Comparison of ENCODE assay signal across 8 cellular contexts in genomic region chr3:50154840-50155490, GRCh38. TPM values are rescaled to one million over a fixed set of nuclear protein-coding genes. Genes with fewer than 3 reads are reported as not detected.
A peak's percentile ranks its signal among the peaks of the same experiment; 100 is the strongest.
DNase-seq lines count a peak whose midpoint lies in the region; ATAC-seq and TF ChIP-seq lines count a peak whose summit lies in the region.

Gene SEMA3F (plus strand): TSS chr3:50155324. CDS start chr3:50159623, 4,299 bp downstream.

- peak; percentile 70 for ATAC-seq in GM18868 (IDR thresholded peaks at IDR 0.05; ENCODE audit: unreplicated experiment)
- ATAC-seq in HG03439 (IDR thresholded peaks at IDR 0.05; ENCODE audit: unreplicated experiment): peak; percentile 67
- ATAC-seq in left cardiac atrium: peak; percentile 89 to 91

- TF ChIP-seq CTCF in AG04450 (IDR thresholded peaks at IDR 0.05; ENCODE audit: low read depth, low read length): no peak
- no peak for TF ChIP-seq CTCF in vagina (IDR thresholded peaks at IDR 0.05)

- CTCF ChIA-PET in AG04450 (lab: Charles Lee): no interaction called here

- H3K27me3 ChIP-seq in AG04450 (ENCODE audit: control insufficient read depth, insufficient read depth, low read length): peaks cover 6% of the 10 kb centered on the region
- peaks cover 26% of the 10 kb centered on the region for H3K27me3 ChIP-seq in adipocyte (replicated peaks; ENCODE audit: control insufficient read depth, insufficient read depth, low read length)
- H3K27me3 ChIP-seq in vagina: no peaks in the 10 kb centered on the region

- no peak within 1 kb of the TSS for H3K27ac ChIP-seq in AG04450 (ENCODE audit: low read depth, low read length)
- no peak within 1 kb of the TSS for H3K27ac ChIP-seq in SK-N-MC
- peak within 1 kb of the TSS; percentile 86 for H3K27ac ChIP-seq in vagina

- peak within 1 kb of the TSS; percentile 69 for H3K4me3 ChIP-seq in AG04450 (ENCODE audit: low read depth, low read length)
- H3K4me3 ChIP-seq in SK-N-MC: peak within 1 kb of the TSS; percentile 69
- peak within 1 kb of the TSS; percentile 54 for H3K4me3 ChIP-seq in adipocyte (ENCODE audit: low read length)
- H3K4me3 ChIP-seq in vagina: peak within 1 kb of the TSS; percentile 62 to 88

- H3K36me3 ChIP-seq in SK-N-MC (ENCODE audit: insufficient read depth, low read length) (no peaks in the 10 kb centered on the region), adipocyte (ENCODE audit: control insufficient read depth, insufficient read depth, low read length, severe bottlenecking) (no peaks in the 10 kb centered on the region), vagina (no peaks in the 10 kb centered on the region)

- H3K9me3 ChIP-seq in AG04450 (ENCODE audit: control insufficient read depth, insufficient read depth, low read length) (no peaks in the 10 kb centered on the region), SK-N-MC (ENCODE audit: low read depth, low read length) (no peaks in the 10 kb centered on the region), adipocyte (ENCODE audit: control insufficient read depth, low read length) (no peaks in the 10 kb centered on the region), vagina (no peaks in the 10 kb centered on the region)

- DNase-seq in AG04450 (ENCODE audit: low read depth, low spot score) (no peak), SK-N-MC (ENCODE audit: low read depth, low spot score) (no peak), adipocyte (ENCODE audit: low read depth) (peak; percentile 90), left cardiac atrium (peak; percentile 77), retina (peak; percentile 65), vagina (ENCODE audit: extremely low spot score in 2 of 2) (no peak)

- intact Hi-C loops in left cardiac atrium (cut with DNase I) (no loop called here), vagina (cut with DNase I) (no loop called here)

- TF ChIP-seq POLR2A in vagina (IDR thresholded peaks at IDR 0.05): peak in 1 of 2 donors; percentile 57

- POLR2A ChIA-PET in AG04450 (lab: Yijun Ruan, JAX): no interaction called here

- H3K4me1 ChIP-seq in adipocyte (ENCODE audit: control insufficient read depth, insufficient read depth, low read length) (no peaks in the 10 kb centered on the region), vagina (peaks cover 73% of the 10 kb centered on the region)

- H3K9ac ChIP-seq in SK-N-MC (ENCODE audit: insufficient read length) (no peak within 1 kb of the TSS), adipocyte (ENCODE audit: low read length) (no peak within 1 kb of the TSS)

RNA-seq across cellular contexts. Expression of gene SEMA3F, which starts in this region (rescaled TPM):
- 14.7 and 17.1 TPM in 2 replicates for polyA plus RNA-seq in AG04450 (2011; rRNA removed)
- 21.5 and 27.8 TPM in 2 replicates for polyA minus RNA-seq in AG04450 (2011; rRNA and poly(A)+ RNA removed)
- total RNA-seq in left cardiac atrium (10 to 100 TPM; 12.5 to 24.0 TPM), vagina (78.1 TPM)

Comparison
In these comparisons a context has a peak if more than half of its experiments do, and no peak if none do; other contexts are left out.
1. DNase-seq: peak in adipocyte (single experiment), left cardiac atrium (single experiment) and retina (single experiment); none in AG04450 (single experiment), SK-N-MC (single experiment) and vagina (0 of 2).
2. Peak in every context shown above with its lines, with median percentiles within 50 percentile points of each other: H3K4me3 ChIP-seq and ATAC-seq.